ENCODE assay signal across 28 cellular contexts in genomic region chr18:54183390-54183789, GRCh38.
"Had no signal": no experiment of that assay in that cellular context is flagged by ENCODE, and none has a peak within 500 bp of the region (broad histone marks: within the 10 kb centered on the region; RNA-seq: fewer than 3 reads in every experiment).

No MANE protein-coding gene starts in this region.

- H3K27me3 ChIP-seq: dorsolateral prefrontal cortex, esophagus muscularis mucosa, foreskin keratinocyte, gastroesophageal sphincter, heart right ventricle, left lung, sigmoid colon, tibial nerve, upper lobe of left lung, uterus had no signal

- H3K9me3 ChIP-seq: esophagus muscularis mucosa, gastroesophageal sphincter, heart right ventricle, left lung, mucosa of descending colon, psoas muscle, sigmoid colon, thoracic aorta, tibial nerve, upper lobe of left lung, uterus had no signal

- H3K4me1 ChIP-seq: esophagus muscularis mucosa, gastroesophageal sphincter, heart right ventricle, left lung, psoas muscle, sigmoid colon, tibial nerve, upper lobe of left lung, uterus had no signal

- ATAC-seq: gastroesophageal sphincter; heart right ventricle; left cardiac atrium; left lung; mucosa of descending colon; psoas muscle; right cardiac atrium; stimulated activated memory B cell treated with anti-CD40 and anti-IgM and Interleukin-4, amounts not matched to agents 10 μg/mL and 1 μg/mL and 100 μg/mL, for 72 hours; stimulated activated naive CD8-positive, alpha-beta T cell treated with anti-CD3 and anti-CD28 coated beads, Interleukin-15, Interleukin-2, amounts not matched to agents 100 U/mL and 50 U/mL, for 24 hours had no signal

- FAIRE-seq: colon, islet of Langerhans had no signal

- H3K27ac ChIP-seq: dorsolateral prefrontal cortex, esophagus muscularis mucosa, foreskin keratinocyte, gastroesophageal sphincter, heart right ventricle, left lung, psoas muscle, sigmoid colon, thoracic aorta, tibial nerve, upper lobe of left lung, uterus had no signal

- H3K36me3 ChIP-seq: uterus had no signal

- DNase-seq: dorsolateral prefrontal cortex; effector CD4-positive, alpha-beta T cell; foreskin keratinocyte; glutamatergic neuron; heart right ventricle; hippocampal formation; left cardiac atrium; left lung; mesenchymal stem cell; mucosa of descending colon; naive B cell; nucleus accumbens; posterior cingulate gyrus; psoas muscle; right cardiac atrium; sigmoid colon; stimulated activated CD4-positive, alpha-beta T cell treated with anti-CD3 and anti-CD28 coated beads, Interleukin-2, amount 100 ng/mL, for 24 hours; stimulated activated CD4-positive, alpha-beta T cell treated with anti-CD3 and anti-CD28 coated beads, Interleukin-4, amount 100 ng/mL, for 24 hours; stimulated activated naive CD8-positive, alpha-beta T cell treated with anti-CD3 and anti-CD28 coated beads, Interleukin-15, Interleukin-2, amounts not matched to agents 100 U/mL and 50 U/mL, for 24 hours; upper lobe of left lung; uterus had no signal

- H3K4me3 ChIP-seq: dorsolateral prefrontal cortex, esophagus muscularis mucosa, gastroesophageal sphincter, heart right ventricle, left lung, mucosa of descending colon, psoas muscle, sigmoid colon, thoracic aorta, tibial nerve, upper lobe of left lung, uterus had no signal
